ENCODE assay signal across 8 cellular contexts in genomic region chr7:158703679-158704523, GRCh38. TPM values are rescaled to one million over a fixed set of nuclear protein-coding genes. Genes with fewer than 3 reads are reported as not detected.
A peak's percentile ranks its signal among the peaks of the same experiment; 100 is the strongest.
DNase-seq lines count a peak whose midpoint lies in the region; ATAC-seq and TF ChIP-seq lines count a peak whose summit lies in the region.
"Not testable (repeated sequence)": the region's sequence is repeated elsewhere in the genome, so short reads cannot be mapped to it uniquely, and the experiment has no call there.

No MANE protein-coding gene starts in this region.

- not testable (repeated sequence) for TF ChIP-seq CTCF in BE2C (IDR thresholded peaks at IDR 0.05; ENCODE audit: low read depth, low read length); RWPE2 (IDR thresholded peaks at IDR 0.05; ENCODE audit: poor library complexity, severe bottlenecking); neural cell (IDR thresholded peaks at IDR 0.05; ENCODE audit: poor library complexity, severe bottlenecking)

- peaks cover 15% of the 10 kb centered on the region for H3K36me3 ChIP-seq in BE2C
- H3K36me3 ChIP-seq in HUES6 (ENCODE audit: control insufficient read depth, insufficient read depth, low read length), result peaks cover 28% of the 10 kb centered on the region
- peaks cover 43% of the 10 kb centered on the region for H3K36me3 ChIP-seq in RWPE2 (ENCODE audit: low read depth)
- not testable (repeated sequence) for H3K36me3 ChIP-seq in endocrine pancreas (ENCODE audit: control insufficient read depth, insufficient read depth, low read length); neural cell (ENCODE audit: insufficient read depth, low read length); stomach smooth muscle (ENCODE audit: control insufficient read depth in 2 of 2, insufficient read depth in 2 of 2, low read length in 2 of 2)
- H3K36me3 ChIP-seq in iPS-20b (ENCODE audit: insufficient read depth, low read depth, low read length), result peaks cover 30% of the 10 kb centered on the region

- not testable (repeated sequence) for H3F3A ChIP-seq in neural cell (ENCODE audit: insufficient read depth, low read length, poor library complexity, severe bottlenecking)

- H3K27me3 ChIP-seq in BE2C; HUES6 (ENCODE audit: control insufficient read depth, insufficient read depth, low read length); RWPE2 (ENCODE audit: insufficient read depth, poor library complexity, severe bottlenecking); endocrine pancreas (ENCODE audit: control insufficient read depth, insufficient read depth, low read length); iPS-20b (ENCODE audit: insufficient read depth, low read length); neural cell (ENCODE audit: insufficient read depth, low read depth, low read length); stomach smooth muscle (ENCODE audit: control insufficient read depth in 1 of 2, insufficient read depth in 2 of 2, low read length in 2 of 2): not testable (repeated sequence)

- H3K9me3 ChIP-seq in BE2C; RWPE2 (ENCODE audit: severe bottlenecking); endocrine pancreas (ENCODE audit: control insufficient read depth, low read length); iPS-20b (ENCODE audit: insufficient read depth, low read depth, low read length); neural cell (ENCODE audit: low read length); stomach smooth muscle (ENCODE audit: control insufficient read depth in 2 of 2, low read length in 2 of 2): not testable (repeated sequence)
- peaks cover 10% of the 10 kb centered on the region for H3K9me3 ChIP-seq in HUES6 (ENCODE audit: control insufficient read depth, insufficient read depth, low read depth, low read length)

- peak overlapping the region; percentile 60 for H2AFZ ChIP-seq in neural cell (ENCODE audit: low read depth, low read length)

- H3K4me3 ChIP-seq in BE2C (ENCODE audit: low read depth, low read length), result peak overlapping the region; percentile 81
- peak overlapping the region; percentile 99 for H3K4me3 ChIP-seq in HUES6 (ENCODE audit: low read depth, low read length)
- peak overlapping the region; percentile 95 for H3K4me3 ChIP-seq in RWPE2 (ENCODE audit: severe bottlenecking)
- H3K4me3 ChIP-seq in endocrine pancreas (ENCODE audit: control insufficient read depth, insufficient read depth, low read length), result not testable (repeated sequence)
- H3K4me3 ChIP-seq in iPS-20b (ENCODE audit: low read length), result peak overlapping the region; percentile 89
- peak overlapping the region; percentile 72 for H3K4me3 ChIP-seq in neural cell (ENCODE audit: low read length)
- H3K4me3 ChIP-seq in stomach smooth muscle (ENCODE audit: low read length in 2 of 2), result peak overlapping the region; percentile 76 to 83

- not testable (repeated sequence) for H3K4me1 ChIP-seq in BE2C; endocrine pancreas (ENCODE audit: control insufficient read depth, insufficient read depth, low read length)
- H3K4me1 ChIP-seq in HUES6 (ENCODE audit: control insufficient read depth, insufficient read depth, low read length), result peaks cover 27% of the 10 kb centered on the region
- H3K4me1 ChIP-seq in RWPE2 (ENCODE audit: insufficient read depth, poor library complexity, severe bottlenecking), result peaks cover 14% of the 10 kb centered on the region
- H3K4me1 ChIP-seq in iPS-20b (ENCODE audit: insufficient read depth, low read length), result peaks cover 31% of the 10 kb centered on the region; the same call in 1 of the 2 replicates
- H3K4me1 ChIP-seq in stomach smooth muscle (ENCODE audit: control insufficient read depth, insufficient read depth, low read length), result peaks cover 18% of the 10 kb centered on the region

- peaks cover 19% of the 10 kb centered on the region for H3K79me2 ChIP-seq in neural cell (replicated peaks; ENCODE audit: insufficient read depth, low read length)

- H3K9me3 Mint-ChIP-seq in activated naive CD4-positive, alpha-beta T cell treated with anti-CD3 and anti-CD28 coated beads, Interleukin-2, amount 50 U/mL, for 72 hours, result not testable (repeated sequence)

- not testable (repeated sequence) for DNase-seq in BE2C; RWPE2 (ENCODE audit: low spot score); activated naive CD4-positive, alpha-beta T cell treated with anti-CD3 and anti-CD28 coated beads, Interleukin-2, amount 50 U/mL, for 72 hours (ENCODE audit: low spot score in 2 of 2)

- H3K9ac ChIP-seq in HUES6 (ENCODE audit: low read length) (peak overlapping the region; percentile 99), endocrine pancreas (ENCODE audit: control insufficient read depth, insufficient read depth, low read length) (peak overlapping the region; percentile 73), iPS-20b (ENCODE audit: low read depth, low read length) (peak overlapping the region; percentile 96), neural cell (ENCODE audit: low read length) (peak overlapping the region; percentile 79), stomach smooth muscle (ENCODE audit: low read length in 2 of 2) (peak overlapping the region; percentile 68 to 69)

- peaks cover 26 to 49% of the 10 kb centered on the region in 2 donors for H3K36me3 Mint-ChIP-seq in activated naive CD4-positive, alpha-beta T cell treated with anti-CD3 and anti-CD28 coated beads, Interleukin-2, amount 50 U/mL, for 72 hours

- TF ChIP-seq EP300 in neural cell (conservative IDR thresholded peaks at IDR 0.05; ENCODE audit: poor library complexity, severe bottlenecking), result not testable (repeated sequence)

- H3K27ac Mint-ChIP-seq in activated naive CD4-positive, alpha-beta T cell treated with anti-CD3 and anti-CD28 coated beads, Interleukin-2, amount 50 U/mL, for 72 hours, result peak overlapping the region; percentile 93 to 96

- TF ChIP-seq RAD21 in neural cell (conservative IDR thresholded peaks at IDR 0.05), result not testable (repeated sequence)

- H4K20me1 ChIP-seq in neural cell (ENCODE audit: insufficient read depth), result not testable (repeated sequence)

- not testable (repeated sequence) for ATAC-seq in RWPE2 (ENCODE audit: low read depth); activated naive CD4-positive, alpha-beta T cell treated with anti-CD3 and anti-CD28 coated beads, Interleukin-2, amount 50 U/mL, for 72 hours

- H3K4me2 ChIP-seq in neural cell (ENCODE audit: low read length), result peak overlapping the region; percentile 58

- not testable (repeated sequence) for H3K9me2 ChIP-seq in neural cell (ENCODE audit: insufficient read depth, low read length)

- H3K27ac ChIP-seq in HUES6 (ENCODE audit: low read depth, low read length) (peak overlapping the region; percentile 96), RWPE2 (ENCODE audit: poor library complexity, severe bottlenecking) (peak overlapping the region; percentile 31), iPS-20b (ENCODE audit: low read length) (peak overlapping the region; percentile 83)
- not testable (repeated sequence) for H3K27ac ChIP-seq in neural cell (ENCODE audit: low read length); stomach smooth muscle (ENCODE audit: low read length)

RNA-seq across cellular contexts. Expression of gene NCAPG2, which starts 0.7 kb away (rescaled TPM):
- 15.3 TPM for polyA plus RNA-seq in BE2C (2012; ENCODE audit: insufficient read depth, insufficient read length, low read depth)
- 100 to 1,000 TPM; 129 to 205 TPM for total RNA-seq in activated naive CD4-positive, alpha-beta T cell treated with anti-CD3 and anti-CD28 coated beads, Interleukin-2, amount 50 U/mL, for 72 hours
- 8.3 and 9.5 TPM in 2 replicates for polyA plus RNA-seq in neural cell
- polyA minus RNA-seq in neural cell, result 11.7 and 13.9 TPM in 2 replicates
